In the genomic region with DNA sequence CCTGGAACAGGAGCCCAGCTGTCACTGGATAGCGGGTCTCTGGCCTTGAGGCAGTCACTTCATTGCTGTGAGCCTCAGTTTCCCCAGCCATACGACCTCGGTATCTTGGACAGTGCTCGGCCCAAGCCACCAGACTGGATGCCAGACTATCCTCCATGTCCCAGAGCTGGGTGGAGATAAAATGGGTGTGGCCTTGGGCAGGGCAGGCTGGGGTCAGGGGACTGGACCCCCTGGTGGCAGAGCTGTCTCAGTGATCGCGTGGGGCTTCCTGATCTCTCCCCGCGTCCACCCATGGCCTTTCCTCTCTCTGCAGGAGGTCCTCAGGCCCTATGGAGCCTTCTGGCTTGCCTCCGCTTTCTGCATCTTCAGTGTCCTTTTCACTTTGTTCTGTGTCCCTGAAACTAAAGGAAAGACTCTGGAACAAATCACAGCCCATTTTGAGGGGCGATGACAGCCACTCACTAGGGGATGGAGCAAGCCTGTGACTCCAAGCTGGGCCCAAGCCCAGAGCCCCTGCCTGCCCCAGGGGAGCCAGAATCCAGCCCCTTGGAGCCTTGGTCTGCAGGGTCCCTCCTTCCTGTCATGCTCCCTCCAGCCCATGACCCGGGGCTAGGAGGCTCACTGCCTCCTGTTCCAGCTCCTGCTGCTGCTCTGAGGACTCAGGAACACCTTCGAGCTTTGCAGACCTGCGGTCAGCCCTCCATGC, we compare ENCODE assay signal across 26 cellular contexts. TPM values are rescaled to one million over a fixed set of nuclear protein-coding genes. Genes with fewer than 3 reads are reported as not detected.
DNase-seq lines count a peak whose midpoint lies in the region; ATAC-seq and TF ChIP-seq lines count a peak whose summit lies in the region.
"Had no signal": no experiment of that assay in that cellular context is flagged by ENCODE, and none has a peak within 500 bp of the region (broad histone marks: within the 10 kb centered on the region; RNA-seq: fewer than 3 reads in every experiment).

No MANE protein-coding gene starts in this region.

- H3K27ac Mint-ChIP-seq in CD8-positive, alpha-beta T cell: no peak overlapping the region
- H3K27ac Mint-ChIP-seq: activated CD4-positive, alpha-beta T cell treated with anti-CD3 and anti-CD28 coated beads, Interleukin-2, amount 10 ng/mL, durations not matched to agents 7 days and 5 days; CD8-positive, alpha-beta memory T cell; stimulated activated effector memory CD8-positive, alpha-beta T cell treated with anti-CD3 and anti-CD28 coated beads, Interleukin-12 subunit alpha, Interleukin-12 subunit beta, amount 100 ng/mL, for 72 hours; T-cell had no signal

- intact Hi-C loops in prostate gland (cut with DNase I): no loop called here
- intact Hi-C loops in CD8-positive, alpha-beta T cell (cut with DNase I, micrococcal nuclease): no loop called here
- intact Hi-C loops in body of pancreas (cut with DNase I): loop anchor here (10.0 kb wide), 1 partner anchor 182 kb away; no protein-coding TSS in a partner anchor

- DNase-seq in ELF-1 (ENCODE audit: low read depth, low spot score) (peak; percentile 28), RWPE1 (ENCODE audit: low spot score) (no peak), cardiac muscle cell (ENCODE audit: low read depth in 1 of 2, low spot score in 1 of 2) (peak in 1 of 2 donors; percentile 78), prostate gland (ENCODE audit: low spot score) (no peak), coronary artery (ENCODE audit: low spot score) (no peak), body of pancreas (no peak)
- DNase-seq in CD8-positive, alpha-beta T cell: no peak
- no peak for DNase-seq in stimulated activated naive CD4-positive, alpha-beta T cell treated with Interleukin-2 at 50 U/mL for 16 hours (lab: John Stamatoyannopoulos, UW)
- DNase-seq: activated CD4-positive, alpha-beta T cell treated with anti-CD3 and anti-CD28 coated beads, Interleukin-2, amount 10 ng/mL, durations not matched to agents 7 days and 5 days; activated CD8-positive, alpha-beta memory T cell treated with anti-CD3 and anti-CD28 coated beads, Interleukin-2, amount 50 U/mL, for 4 hours; DMS53; GOT3; hippocampal formation; Karpas-422; NCI-H1092; NCI-H2081 treated with DMSO at 0.1 percent for 48 hours; NCI-H510A; SHP77; T-cell had no signal

- H3K9me3 Mint-ChIP-seq in CD8-positive, alpha-beta T cell: no peaks in the 10 kb centered on the region
- H3K9me3 Mint-ChIP-seq: activated CD4-positive, alpha-beta T cell treated with anti-CD3 and anti-CD28 coated beads, Interleukin-2, amount 10 ng/mL, durations not matched to agents 7 days and 5 days; CD8-positive, alpha-beta memory T cell; stimulated activated effector memory CD8-positive, alpha-beta T cell treated with anti-CD3 and anti-CD28 coated beads, Interleukin-12 subunit alpha, Interleukin-12 subunit beta, amount 100 ng/mL, for 72 hours; T-cell had no signal

- no peaks in the 10 kb centered on the region for H3K4me1 Mint-ChIP-seq in CD8-positive, alpha-beta T cell (ENCODE audit: low read depth)
- H3K4me1 Mint-ChIP-seq: activated CD4-positive, alpha-beta T cell treated with anti-CD3 and anti-CD28 coated beads, Interleukin-2, amount 10 ng/mL, durations not matched to agents 7 days and 5 days; CD8-positive, alpha-beta memory T cell; stimulated activated effector memory CD8-positive, alpha-beta T cell treated with anti-CD3 and anti-CD28 coated beads, Interleukin-12 subunit alpha, Interleukin-12 subunit beta, amount 100 ng/mL, for 72 hours; T-cell had no signal

- TF ChIP-seq CTCF in RWPE1 (conservative IDR thresholded peaks at IDR 0.05; ENCODE audit: low read depth) (no peak), cardiac muscle cell (IDR thresholded peaks at IDR 0.05; ENCODE audit: low read depth, low read length) (no peak), prostate gland (IDR thresholded peaks at IDR 0.05) (no peak), coronary artery (IDR thresholded peaks at IDR 0.05) (no peak), body of pancreas (IDR thresholded peaks at IDR 0.05) (no peak)
- no peak for TF ChIP-seq CTCF in CD8-positive, alpha-beta T cell (IDR thresholded peaks at IDR 0.05)

- no peaks in the 10 kb centered on the region for H3K9me3 ChIP-seq in cardiac muscle cell (ENCODE audit: low read depth)
- no peaks in the 10 kb centered on the region for H3K9me3 ChIP-seq in prostate gland
- no peaks in the 10 kb centered on the region for H3K9me3 ChIP-seq in CD8-positive, alpha-beta T cell (ENCODE audit: low read length)
- H3K9me3 ChIP-seq in body of pancreas: no peaks in the 10 kb centered on the region
- H3K9me3 ChIP-seq: breast epithelium, thoracic aorta had no signal

- POLR2A ChIA-PET in RWPE1 (lab: Yijun Ruan, JAX; ENCODE audit: low non-redundant PET): no interaction called here
- POLR2A ChIA-PET in CD8-positive, alpha-beta T cell (lab: Charles Lee): no interaction called here

- no peaks in the 10 kb centered on the region for H3K36me3 Mint-ChIP-seq in CD8-positive, alpha-beta T cell
- H3K36me3 Mint-ChIP-seq: CD8-positive, alpha-beta memory T cell; stimulated activated effector memory CD8-positive, alpha-beta T cell treated with anti-CD3 and anti-CD28 coated beads, Interleukin-12 subunit alpha, Interleukin-12 subunit beta, amount 100 ng/mL, for 72 hours; T-cell had no signal

- TF ChIP-seq POLR2A in prostate gland (IDR thresholded peaks at IDR 0.05) (no peak), body of pancreas (IDR thresholded peaks at IDR 0.05) (no peak)

- H3K36me3 ChIP-seq in cardiac muscle cell: peaks cover 5% of the 10 kb centered on the region
- H3K36me3 ChIP-seq in prostate gland: peaks cover 7 to 8% of the 10 kb centered on the region in 2 donors
- H3K36me3 ChIP-seq in CD8-positive, alpha-beta T cell (ENCODE audit: insufficient read depth, low read length): no peaks in the 10 kb centered on the region
- H3K36me3 ChIP-seq in body of pancreas (replicated peaks in 1 of 2; ENCODE audit: insufficient read depth in 1 of 2, low read depth in 2 of 2): peaks cover 0 to 3% of the 10 kb centered on the region in 2 donors
- H3K36me3 ChIP-seq: breast epithelium had no signal

- H3K27ac ChIP-seq in RWPE1 (peak overlapping the region; percentile 40), cardiac muscle cell (peak overlapping the region; percentile 74), prostate gland (peak overlapping the region; percentile 2 to 19), coronary artery (no peak overlapping the region), body of pancreas (no peak overlapping the region)
- H3K27ac ChIP-seq in CD8-positive, alpha-beta T cell (ENCODE audit: low read depth, low read length): no peak overlapping the region
- H3K27ac ChIP-seq: breast epithelium, epithelial cell of prostate, thoracic aorta had no signal

- peaks cover 43% of the 10 kb centered on the region for H3K27me3 Mint-ChIP-seq in CD8-positive, alpha-beta T cell (ENCODE audit: low read depth)

- H3K27me3 ChIP-seq in cardiac muscle cell: no peaks in the 10 kb centered on the region
- no peaks in the 10 kb centered on the region for H3K27me3 ChIP-seq in prostate gland (replicated peaks; ENCODE audit: insufficient read depth)
- peaks cover 10% of the 10 kb centered on the region for H3K27me3 ChIP-seq in CD8-positive, alpha-beta T cell (ENCODE audit: insufficient read depth, low read length)
- H3K27me3 ChIP-seq in body of pancreas: no peaks in the 10 kb centered on the region
- H3K27me3 ChIP-seq: breast epithelium, dorsolateral prefrontal cortex had no signal

- no peak overlapping the region for H3K4me3 ChIP-seq in cardiac muscle cell
- no peak overlapping the region for H3K4me3 ChIP-seq in prostate gland
- H3K4me3 ChIP-seq in CD8-positive, alpha-beta T cell (ENCODE audit: low read depth, low read length): no peak overlapping the region
- H3K4me3 ChIP-seq in coronary artery: no peak overlapping the region
- H3K4me3 ChIP-seq in body of pancreas: no peak overlapping the region
- H3K4me3 ChIP-seq: breast epithelium, dorsolateral prefrontal cortex, lung, thoracic aorta had no signal

- H3K4me1 ChIP-seq in cardiac muscle cell (ENCODE audit: low read depth) (peaks cover 14% of the 10 kb centered on the region), prostate gland (replicated peaks) (no peaks in the 10 kb centered on the region), body of pancreas (no peaks in the 10 kb centered on the region)
- no peaks in the 10 kb centered on the region for H3K4me1 ChIP-seq in CD8-positive, alpha-beta T cell (ENCODE audit: insufficient read depth, low read length)
- H3K4me1 ChIP-seq: breast epithelium had no signal

- no peak for ATAC-seq in CD8-positive, alpha-beta T cell
- no peak for ATAC-seq in body of pancreas
- ATAC-seq: stimulated activated effector memory CD8-positive, alpha-beta T cell treated with anti-CD3 and anti-CD28 coated beads, Interleukin-12 subunit alpha, Interleukin-12 subunit beta, amount 100 ng/mL, for 72 hours; T-cell had no signal

- H3K4me3 Mint-ChIP-seq in CD8-positive, alpha-beta T cell: no peak overlapping the region
- H3K4me3 Mint-ChIP-seq: activated CD4-positive, alpha-beta T cell treated with anti-CD3 and anti-CD28 coated beads, Interleukin-2, amount 10 ng/mL, durations not matched to agents 7 days and 5 days; CD8-positive, alpha-beta memory T cell; stimulated activated effector memory CD8-positive, alpha-beta T cell treated with anti-CD3 and anti-CD28 coated beads, Interleukin-12 subunit alpha, Interleukin-12 subunit beta, amount 100 ng/mL, for 72 hours; T-cell had no signal

- CTCF ChIA-PET in RWPE1 (lab: Yijun Ruan, JAX): interaction anchor here (0.8 to 1.3 kb wide), 3 partner anchors 8 to 69 kb away, joined by 3 to 7 read pairs (median 6); partner anchors contain the start of gene SLC2A8
- CTCF ChIA-PET in CD8-positive, alpha-beta T cell (lab: Charles Lee): interaction anchor here (1.3 kb wide), 1 partner anchor 14 kb away, joined by 3 read pairs; no protein-coding TSS in a partner anchor

- 82% methylated on average over 12 of the region's 13 CpGs for WGBS in prostate gland
- 87 to 94% methylated on average over 4 to 12 of the region's 13 CpGs for WGBS in body of pancreas, 2 donors

RNA-seq across cellular contexts. Expression of gene SLC2A8, which starts 10.0 kb away (rescaled TPM):
- 45.1 and 45.3 TPM in 2 replicates for total RNA-seq in cardiac muscle cell
- 54.2 and 62.2 TPM in 2 replicates for polyA plus RNA-seq in cardiac muscle cell
- 10 to 100 TPM; 29.3 to 69.3 TPM for total RNA-seq in prostate gland
- total RNA-seq in CD8-positive, alpha-beta T cell: 1 to 10 TPM; 3.6 to 3.9 TPM
- 10 to 100 TPM; 10.9 to 18.2 TPM for total RNA-seq in body of pancreas

RNA-seq across cellular contexts. Expression of gene ZNF79, which starts 17.2 kb away (rescaled TPM):
- total RNA-seq in cardiac muscle cell (8.2 and 8.8 TPM in 2 replicates), prostate gland (10 to 100 TPM; 14.3 to 14.5 TPM), body of pancreas (10 to 100 TPM in 1 of 2 donors, 1 to 10 TPM in 1; 4.7 to 11.5 TPM)
- polyA plus RNA-seq in cardiac muscle cell: 4.6 and 5.2 TPM in 2 replicates
- total RNA-seq in CD8-positive, alpha-beta T cell: 1 to 10 TPM; 7.5 to 7.7 TPM

RNA-seq across cellular contexts. Expression of gene RPL12, which starts 44.3 kb away (rescaled TPM):
- total RNA-seq in cardiac muscle cell (1,318 and 1,367 TPM in 2 replicates), prostate gland (1,000 to 10,000 TPM; 1,460 to 2,640 TPM), body of pancreas (1,000 to 10,000 TPM in 1 of 2 donors, 100 to 1,000 TPM in 1; 994 to 1,261 TPM)
- polyA plus RNA-seq in cardiac muscle cell: 335 and 434 TPM in 2 replicates
- total RNA-seq in CD8-positive, alpha-beta T cell: 1,000 to 10,000 TPM; 1,908 to 1,959 TPM

RNA-seq across cellular contexts. Expression of gene LRSAM1, which starts 44.4 kb away (rescaled TPM):
- total RNA-seq in cardiac muscle cell (32.6 and 39.4 TPM in 2 replicates), prostate gland (10 to 100 TPM; 14.8 to 30.5 TPM), body of pancreas (10 to 100 TPM in 1 of 2 donors, 1 to 10 TPM in 1; 9.6 to 26.0 TPM)
- 37.1 and 39.7 TPM in 2 replicates for polyA plus RNA-seq in cardiac muscle cell
- 10 to 100 TPM; 11.7 to 14.0 TPM for total RNA-seq in CD8-positive, alpha-beta T cell

Comparison
In these comparisons a context has a peak if more than half of its experiments do, and no peak if none do; other contexts are left out.
1. H3K27ac ChIP-seq: peak in RWPE1 (single experiment), cardiac muscle cell (single experiment) and prostate gland (2 of 2); none in CD8-positive, alpha-beta T cell (single experiment), coronary artery (0 of 2) and body of pancreas (0 of 4).